ENCODE assay signal across 11 cellular contexts in genomic region chr10:101858723-101859500, GRCh38.
DNase-seq lines count a peak whose midpoint lies in the region; ATAC-seq and TF ChIP-seq lines count a peak whose summit lies in the region.
"Had no signal": no experiment of that assay in that cellular context is flagged by ENCODE, and none has a peak within 500 bp of the region (broad histone marks: within the 10 kb centered on the region; RNA-seq: fewer than 3 reads in every experiment).

No MANE protein-coding gene starts in this region.

- no peaks in the 10 kb centered on the region for H3K27me3 Mint-ChIP-seq in central memory CD8-positive, alpha-beta T cell

- H3K4me1 Mint-ChIP-seq in central memory CD8-positive, alpha-beta T cell = peaks cover 25% of the 10 kb centered on the region

- peak; percentile 72 for ATAC-seq in GM19452 (IDR thresholded peaks at IDR 0.05; ENCODE audit: unreplicated experiment)
- peak; percentile 67 for ATAC-seq in HG03095 (IDR thresholded peaks at IDR 0.05; ENCODE audit: unreplicated experiment)
- ATAC-seq in central memory CD8-positive, alpha-beta T cell (replicated peaks; ENCODE audit: extremely low read depth, poor library complexity, severe bottlenecking) = peak; percentile 68

- H3K27ac Mint-ChIP-seq in central memory CD8-positive, alpha-beta T cell (ENCODE audit: low read depth) = peak overlapping the region; percentile 69

- in situ Hi-C loops in GM13977 (cut with MboI; ENCODE audit: low pct_unique_long_range_greater_than_20kb, low sequenced_read_pairs, unreplicated experiment) = no loop called here

- H3K4me3 Mint-ChIP-seq in central memory CD8-positive, alpha-beta T cell = peak overlapping the region; percentile 51

- peaks cover 11% of the 10 kb centered on the region for H3K36me3 Mint-ChIP-seq in central memory CD8-positive, alpha-beta T cell (ENCODE audit: insufficient read depth)

- DNase-seq in GM13977 (ENCODE audit: low spot score) (peak; percentile 51), NCI-H1105 (lab: John Stamatoyannopoulos, UW) (no peak), GOT3 (lab: John Stamatoyannopoulos, UW) (no peak)
- no peak for DNase-seq in central memory CD8-positive, alpha-beta T cell (ENCODE audit: low spot score in 2 of 2)
- DNase-seq in stimulated activated CD4-positive, alpha-beta T cell treated with anti-CD3 and anti-CD28 coated beads, Interleukin-2, amount 100 ng/mL, for 24 hours = no peak
- no peak for DNase-seq in activated effector memory CD4-positive, alpha-beta T cell treated with Interleukin-2 at 50 U/mL for 16 hours
- DNase-seq: activated CD8-positive, alpha-beta memory T cell treated with anti-CD3 and anti-CD28 coated beads, Interleukin-2, amount 50 U/mL, for 48 hours; NCI-H2171 treated with DMSO at 0.1 percent for 48 hours; spleen had no signal

- TF ChIP-seq CTCF in GM13977 (IDR thresholded peaks at IDR 0.05; ENCODE audit: extremely low read depth, insufficient read depth, missing control alignments) = no peak

- no peaks in the 10 kb centered on the region for H3K9me3 Mint-ChIP-seq in central memory CD8-positive, alpha-beta T cell
